In the genomic region with DNA sequence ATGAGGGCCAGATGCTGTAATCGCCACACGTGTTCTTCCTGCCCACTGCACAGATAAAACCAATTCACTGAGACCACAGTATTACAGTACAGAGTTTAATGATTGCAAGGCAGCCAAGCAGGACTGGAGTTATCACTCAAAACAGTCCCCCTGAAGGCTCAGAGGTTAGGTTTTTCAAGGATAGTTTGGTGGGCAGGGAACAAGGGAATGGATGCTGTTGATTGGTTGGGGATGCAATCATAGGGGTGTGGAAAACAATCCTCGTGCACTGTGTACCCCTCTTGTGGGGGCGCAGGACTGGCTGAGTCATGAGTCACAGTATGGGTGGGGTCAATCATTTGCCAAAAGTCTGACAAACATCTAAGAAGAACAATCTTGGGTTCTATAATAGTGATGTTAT, we compare ENCODE assay signal across 1 cellular context.
TF ChIP-seq lines count a peak whose summit lies in the region.

No MANE protein-coding gene starts in this region.

TF ChIP-seq in IMR-90, 13 proteins besides CTCF, POLR2A, EP300 and RAD21:
- no peak for TF ChIP-seq BHLHE40 (IDR thresholded peaks at IDR 0.05; ENCODE audit: low read depth, low read length)
- no peak for TF ChIP-seq RCOR1 (IDR thresholded peaks at IDR 0.05; ENCODE audit: insufficient replicate concordance, low read length)
- TF ChIP-seq CHD1 (IDR thresholded peaks at IDR 0.05; ENCODE audit: low read depth, low read length): no peak
- TF ChIP-seq, protein P1, sequence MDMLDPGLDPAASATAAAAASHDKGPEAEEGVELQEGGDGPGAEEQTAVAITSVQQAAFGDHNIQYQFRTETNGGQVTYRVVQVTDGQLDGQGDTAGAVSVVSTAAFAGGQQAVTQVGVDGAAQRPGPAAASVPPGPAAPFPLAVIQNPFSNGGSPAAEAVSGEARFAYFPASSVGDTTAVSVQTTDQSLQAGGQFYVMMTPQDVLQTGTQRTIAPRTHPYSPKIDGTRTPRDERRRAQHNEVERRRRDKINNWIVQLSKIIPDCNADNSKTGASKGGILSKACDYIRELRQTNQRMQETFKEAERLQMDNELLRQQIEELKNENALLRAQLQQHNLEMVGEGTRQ (IDR thresholded peaks at IDR 0.05; ENCODE audit: low read depth, low read length): no peak
- TF ChIP-seq, protein P2, sequence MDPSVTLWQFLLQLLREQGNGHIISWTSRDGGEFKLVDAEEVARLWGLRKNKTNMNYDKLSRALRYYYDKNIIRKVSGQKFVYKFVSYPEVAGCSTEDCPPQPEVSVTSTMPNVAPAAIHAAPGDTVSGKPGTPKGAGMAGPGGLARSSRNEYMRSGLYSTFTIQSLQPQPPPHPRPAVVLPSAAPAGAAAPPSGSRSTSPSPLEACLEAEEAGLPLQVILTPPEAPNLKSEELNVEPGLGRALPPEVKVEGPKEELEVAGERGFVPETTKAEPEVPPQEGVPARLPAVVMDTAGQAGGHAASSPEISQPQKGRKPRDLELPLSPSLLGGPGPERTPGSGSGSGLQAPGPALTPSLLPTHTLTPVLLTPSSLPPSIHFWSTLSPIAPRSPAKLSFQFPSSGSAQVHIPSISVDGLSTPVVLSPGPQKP (IDR thresholded peaks at IDR 0.05; ENCODE audit: borderline replicate concordance, low read depth, low read length): no peak
- TF ChIP-seq SMC3 (IDR thresholded peaks at IDR 0.05; ENCODE audit: low read depth, low read length): no peak
- no peak for TF ChIP-seq NFE2L2 (IDR thresholded peaks at IDR 0.05; ENCODE audit: low read depth, low read length)
- TF ChIP-seq FOS (IDR thresholded peaks at IDR 0.05; ENCODE audit: low read depth, low read length): no peak
- TF ChIP-seq CEBPB (IDR thresholded peaks at IDR 0.05; ENCODE audit: low read depth, low read length): no peak
- no peak for TF ChIP-seq MXI1 (IDR thresholded peaks at IDR 0.05; ENCODE audit: borderline replicate concordance, low read depth, low read length)
- TF ChIP-seq RFX5 (IDR thresholded peaks at IDR 0.05; ENCODE audit: low read depth, low read length): no peak
- TF ChIP-seq MAFK (IDR thresholded peaks at IDR 0.05; ENCODE audit: low read depth, low read length): no peak
- TF ChIP-seq MAZ (IDR thresholded peaks at IDR 0.05; ENCODE audit: borderline replicate concordance, low read depth, low read length): no peak
